In genomic region chr2:232207174-232207573, GRCh38 we compare ENCODE assay signal across 23 cellular contexts.
A peak's percentile ranks its signal among the peaks of the same experiment; 100 is the strongest.
DNase-seq lines count a peak whose midpoint lies in the region; ATAC-seq and TF ChIP-seq lines count a peak whose summit lies in the region.
"Had no signal": no experiment of that assay in that cellular context is flagged by ENCODE, and none has a peak within 500 bp of the region (broad histone marks: within the 10 kb centered on the region; RNA-seq: fewer than 3 reads in every experiment).

No MANE protein-coding gene starts in this region.

- no peak for TF ChIP-seq CTCF in C4-2B (conservative IDR thresholded peaks at IDR 0.05)

- H3K36me3 Mint-ChIP-seq in activated T-cell treated with anti-CD3 and anti-CD28 coated beads, Interleukin-2, amount 50 U/mL, for 4 hours (ENCODE audit: insufficient read depth), result peaks cover 37% of the 10 kb centered on the region
- H3K36me3 Mint-ChIP-seq in activated naive CD8-positive, alpha-beta T cell treated with anti-CD3 and anti-CD28 coated beads for 36 hours, result peaks cover 15% of the 10 kb centered on the region

- no peak for ATAC-seq in HG03565 (IDR thresholded peaks at IDR 0.05; ENCODE audit: unreplicated experiment)
- ATAC-seq in activated T-cell treated with anti-CD3 and anti-CD28 coated beads, Interleukin-2, amount 50 U/mL, for 4 hours, result no peak
- ATAC-seq: A549 had no signal

- peaks cover 2% of the 10 kb centered on the region for H3K4me1 Mint-ChIP-seq in activated T-cell treated with anti-CD3 and anti-CD28 coated beads, Interleukin-2, amount 50 U/mL, for 4 hours (ENCODE audit: low read depth)
- H3K4me1 Mint-ChIP-seq in activated naive CD8-positive, alpha-beta T cell treated with anti-CD3 and anti-CD28 coated beads for 36 hours, result peaks cover under 1% of the 10 kb centered on the region

- DNase-seq in NCI-H69 (lab: John Stamatoyannopoulos, UW) (peak; percentile 4), astrocyte of the hippocampus (ENCODE audit: low read depth, low spot score) (peak; percentile 15), kidney tubule cell (ENCODE audit: low spot score) (peak; percentile 17), A172 (ENCODE audit: low spot score) (no peak)
- DNase-seq in activated T-cell treated with anti-CD3 and anti-CD28 coated beads, Interleukin-2, amount 50 U/mL, for 4 hours, result no peak
- DNase-seq in activated naive CD8-positive, alpha-beta T cell treated with anti-CD3 and anti-CD28 coated beads for 36 hours, result no peak
- DNase-seq: ACHN; AML-193; BE2C; Calu3; CD4-positive, alpha-beta memory T cell; COR-L47; DMS53; DMS79 treated with DMSO at 0.1 percent for 48 hours; GF-D8; GM23248; H7; HCEC 1CT had no signal

- no peak overlapping the region for H3K27ac Mint-ChIP-seq in activated naive CD8-positive, alpha-beta T cell treated with anti-CD3 and anti-CD28 coated beads for 36 hours
- H3K27ac Mint-ChIP-seq: CD4-positive, alpha-beta memory T cell had no signal

- no peaks in the 10 kb centered on the region for H3K9me3 Mint-ChIP-seq in activated T-cell treated with anti-CD3 and anti-CD28 coated beads, Interleukin-2, amount 50 U/mL, for 4 hours
- H3K9me3 Mint-ChIP-seq in activated naive CD8-positive, alpha-beta T cell treated with anti-CD3 and anti-CD28 coated beads for 36 hours, result no peaks in the 10 kb centered on the region
- H3K9me3 Mint-ChIP-seq: CD4-positive, alpha-beta memory T cell had no signal

- H3K27ac ChIP-seq in C4-2B, result peak overlapping the region; percentile 64; the same call in 1 of the 2 replicates
- H3K27ac ChIP-seq: 22Rv1; A549; BLaER1 treated with 17β-estradiol and CSF1 and Interleukin-3, amounts not matched to agents 10 nM and 100 nM; GM23248 had no signal

- no peaks in the 10 kb centered on the region for H3K27me3 Mint-ChIP-seq in activated T-cell treated with anti-CD3 and anti-CD28 coated beads, Interleukin-2, amount 50 U/mL, for 4 hours (ENCODE audit: low read depth)
- no peaks in the 10 kb centered on the region for H3K27me3 Mint-ChIP-seq in activated naive CD8-positive, alpha-beta T cell treated with anti-CD3 and anti-CD28 coated beads for 36 hours
- H3K27me3 Mint-ChIP-seq: CD4-positive, alpha-beta memory T cell had no signal

- H3K4me3 Mint-ChIP-seq in activated T-cell treated with anti-CD3 and anti-CD28 coated beads, Interleukin-2, amount 50 U/mL, for 4 hours, result no peak overlapping the region
- H3K4me3 Mint-ChIP-seq in activated naive CD8-positive, alpha-beta T cell treated with anti-CD3 and anti-CD28 coated beads for 36 hours, result no peak overlapping the region
- H3K4me3 Mint-ChIP-seq: CD4-positive, alpha-beta memory T cell had no signal

Comparison
In these comparisons a context has a peak if more than half of its experiments do, and no peak if none do; other contexts are left out.
1. DNase-seq: peak in NCI-H69 (single experiment), astrocyte of the hippocampus (single experiment) and kidney tubule cell (single experiment); none in A172 (single experiment), activated T-cell treated with anti-CD3 and anti-CD28 coated beads, Interleukin-2, amount 50 U/mL, for 4 hours (single experiment) and activated naive CD8-positive, alpha-beta T cell treated with anti-CD3 and anti-CD28 coated beads for 36 hours (single experiment).